ENCODE assay signal across 25 cellular contexts in the genomic region with DNA sequence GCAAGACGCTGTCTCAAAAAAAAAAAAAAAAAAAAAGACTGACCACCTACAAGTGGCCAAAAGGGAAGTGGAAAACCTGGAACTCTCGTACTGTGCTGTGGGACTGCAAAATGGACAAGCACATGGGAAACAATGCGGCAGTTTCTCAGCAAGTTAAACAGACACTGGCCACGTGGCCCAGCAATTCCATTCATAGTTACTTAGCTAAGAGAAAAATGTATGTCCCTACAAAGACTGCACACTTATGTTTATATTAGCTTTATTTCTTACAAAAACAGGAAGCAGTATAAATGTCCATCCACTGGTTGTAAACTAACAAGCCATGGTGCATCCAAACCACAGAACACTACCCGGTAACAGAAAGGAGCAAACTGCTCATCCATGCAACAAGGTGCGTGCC. TPM values are rescaled to one million over a fixed set of nuclear protein-coding genes. Genes with fewer than 3 reads are reported as not detected.
DNase-seq lines count a peak whose midpoint lies in the region; ATAC-seq and TF ChIP-seq lines count a peak whose summit lies in the region.
"Had no signal": no experiment of that assay in that cellular context is flagged by ENCODE, and none has a peak within 500 bp of the region (broad histone marks: within the 10 kb centered on the region; RNA-seq: fewer than 3 reads in every experiment).

No MANE protein-coding gene starts in this region.

- peaks cover 18 to 33% of the 10 kb centered on the region in 2 experiments for H3K79me1 ChIP-seq in IMR-90 (ENCODE audit: low read depth in 1 of 2, low read length in 2 of 2)

- ATAC-seq in IMR-90 (ENCODE audit: low read depth) (peak; percentile 89), GM21529 (IDR thresholded peaks at IDR 0.05; ENCODE audit: unreplicated experiment) (no peak), GM21447 (IDR thresholded peaks at IDR 0.05; ENCODE audit: unreplicated experiment) (no peak)
- ATAC-seq: activated CD8-positive, alpha-beta T cell treated with anti-CD3 and anti-CD28 coated beads, Interleukin-2, amount 10 ng/mL, durations not matched to agents 7 days and 5 days; left colon had no signal

- H2BK120ac ChIP-seq in IMR-90 (ENCODE audit: low read depth, low read length): no peak overlapping the region

- no peak overlapping the region for H3K18ac ChIP-seq in IMR-90 (ENCODE audit: low read depth, low read length)

- H2BK5ac ChIP-seq in IMR-90 (ENCODE audit: low read depth, low read length, poor library complexity, severe bottlenecking): peak overlapping the region; percentile 27

- H3K4me2 ChIP-seq in IMR-90 (ENCODE audit: low read depth, low read length): peak overlapping the region; percentile 70
- H3K4me2 ChIP-seq: BLaER1, KMS-11 had no signal

- H3K36me3 ChIP-seq in IMR-90 (ENCODE audit: control insufficient read depth, insufficient read depth, low read length) (peaks cover 31% of the 10 kb centered on the region), iPS-15b (ENCODE audit: control insufficient read depth, insufficient read depth, low read length) (peaks cover 12% of the 10 kb centered on the region), sigmoid colon (peaks cover 0 to 23% (median 9%) of the 10 kb centered on the region in 4 donors)

- H4K8ac ChIP-seq in IMR-90 (ENCODE audit: low read depth in 2 of 2, low read length in 2 of 2): no peak overlapping the region

- H3K4me3 Mint-ChIP-seq in chondrocyte (ENCODE audit: unreplicated experiment): peak overlapping the region; percentile 22
- H3K4me3 Mint-ChIP-seq: activated CD8-positive, alpha-beta T cell treated with anti-CD3 and anti-CD28 coated beads, Interleukin-2, amount 10 ng/mL, durations not matched to agents 7 days and 5 days; activated naive CD4-positive, alpha-beta T cell treated with anti-CD3 and anti-CD28 coated beads, Interleukin-2, amount 50 U/mL, for 24 hours; stimulated activated naive CD8-positive, alpha-beta T cell treated with anti-CD3 and anti-CD28 coated beads, Interleukin-15, Interleukin-2, amounts not matched to agents 100 ng/mL and 50 ng/mL, for 24 hours; T-helper 2 cell treated with Interferon-gamma antibody and Interleukin-4, amounts not matched to agents 5 μg/mL and 100 μg/mL, for 36 hours had no signal

- H3K27me3 ChIP-seq in IMR-90 (ENCODE audit: control insufficient read depth, insufficient read depth, low read length) (no peaks in the 10 kb centered on the region), iPS-15b (ENCODE audit: control insufficient read depth, insufficient read depth, low read length) (no peaks in the 10 kb centered on the region), sigmoid colon (no peaks in the 10 kb centered on the region)
- H3K27me3 ChIP-seq: BLaER1, upper lobe of left lung had no signal

- POLR2A ChIA-PET in IMR-90 (lab: Charles Lee; ENCODE audit: unreplicated experiment): no interaction called here

- no peaks in the 10 kb centered on the region for H3K9me3 ChIP-seq in IMR-90 (ENCODE audit: control insufficient read depth, insufficient read depth, low read length)
- no peaks in the 10 kb centered on the region for H3K9me3 ChIP-seq in iPS-15b (ENCODE audit: control insufficient read depth, insufficient read depth, low read length)
- H3K9me3 ChIP-seq in sigmoid colon: no peaks in the 10 kb centered on the region
- H3K9me3 ChIP-seq: upper lobe of left lung had no signal

- peaks cover 3% of the 10 kb centered on the region for H3K9me3 Mint-ChIP-seq in chondrocyte (ENCODE audit: low read depth)
- H3K9me3 Mint-ChIP-seq: activated naive CD4-positive, alpha-beta T cell treated with anti-CD3 and anti-CD28 coated beads, Interleukin-2, amount 50 U/mL, for 24 hours; stimulated activated naive CD8-positive, alpha-beta T cell treated with anti-CD3 and anti-CD28 coated beads, Interleukin-15, Interleukin-2, amounts not matched to agents 100 ng/mL and 50 ng/mL, for 24 hours had no signal

- no CpG with 5 or more reads among the region's 6 CpGs for WGBS in IMR-90 (ENCODE audit: extremely low coverage in 2 of 2, insufficient read length in 1 of 2), 2 experiments
- 75 to 87% methylated on average over 6 of the region's 6 CpGs for WGBS in sigmoid colon, 2 donors

- no peak overlapping the region for H3K4ac ChIP-seq in IMR-90 (ENCODE audit: low read depth, low read length)

- H2AK9ac ChIP-seq in IMR-90 (replicated peaks; ENCODE audit: low read depth, low read length, poor library complexity): peak overlapping the region; percentile 33

- H2AFZ ChIP-seq in IMR-90 (replicated peaks; ENCODE audit: low read length, poor library complexity): no peak overlapping the region
- H2AFZ ChIP-seq: parathyroid adenoma had no signal

- no peak overlapping the region for H3K14ac ChIP-seq in IMR-90 (replicated peaks; ENCODE audit: low read depth, low read length)

- CTCF ChIA-PET in IMR-90 (lab: Yijun Ruan, JAX): no interaction called here

- H4K5ac ChIP-seq in IMR-90 (ENCODE audit: low read depth, low read length): no peak overlapping the region

- in situ Hi-C loops in IMR-90 (cut with MboI; ENCODE audit: low sequenced_read_pairs): no loop called here

- H3K9me1 ChIP-seq in IMR-90 (ENCODE audit: insufficient read depth, low read length): 0 out of 2 replicates have a peak, but pooled peaks cover 2% of the 10 kb centered on the region

- peaks cover 12% of the 10 kb centered on the region for H4K20me1 ChIP-seq in IMR-90 (ENCODE audit: insufficient read depth, low read length)
- H4K20me1 ChIP-seq: BLaER1 had no signal

- H3K4me3 ChIP-seq in IMR-90 (ENCODE audit: insufficient read depth, low read depth, low read length) (no peak overlapping the region), iPS-15b (ENCODE audit: low read depth, low read length) (no peak overlapping the region), sigmoid colon (no peak overlapping the region)
- H3K4me3 ChIP-seq: BLaER1, coronary artery, SK-N-MC, skin epidermis, upper lobe of left lung had no signal

- no peak overlapping the region for H4K91ac ChIP-seq in IMR-90 (ENCODE audit: insufficient read depth, low read depth, low read length)

- TF ChIP-seq RAD21 in IMR-90 (IDR thresholded peaks at IDR 0.05; ENCODE audit: low read length): no peak

- H3K4me1 ChIP-seq in IMR-90 (ENCODE audit: control insufficient read depth, insufficient read depth, low read length) (peaks cover 5% of the 10 kb centered on the region), iPS-15b (ENCODE audit: control insufficient read depth, insufficient read depth, low read length) (no peaks in the 10 kb centered on the region), sigmoid colon (peaks cover 0 to 35% (median 25%) of the 10 kb centered on the region in 4 donors)
- H3K4me1 ChIP-seq: parathyroid adenoma had no signal

- BruUV-seq in IMR-90 (replicated peaks; lab: Mats Ljungman, UMichigan): no TSS peak

- H3K27ac ChIP-seq in IMR-90 (ENCODE audit: insufficient read depth, low read length) (peak overlapping the region; percentile 67; the same call in 1 of the 2 replicates), sigmoid colon (peak overlapping the region in 3 of 4 donors; percentile 41 to 64 (median 49))
- H3K27ac ChIP-seq: BLaER1, coronary artery, KMS-11, parathyroid adenoma, SK-N-MC, skin epidermis, upper lobe of left lung had no signal

- TF ChIP-seq CTCF in IMR-90 (conservative IDR thresholded peaks at IDR 0.05; ENCODE audit: low read depth, low read length) (no peak), chondrocyte (IDR thresholded peaks at IDR 0.05) (no peak), sigmoid colon (IDR thresholded peaks at IDR 0.05) (no peak)

- H3K9ac ChIP-seq in IMR-90 (ENCODE audit: low read depth, low read length): no peak overlapping the region
- peak overlapping the region; percentile 37 for H3K9ac ChIP-seq in iPS-15b (ENCODE audit: low read depth, low read length)
- H3K9ac ChIP-seq: BLaER1, KMS-11, parathyroid adenoma had no signal

- dilution Hi-C loops in IMR-90 (cut with HindIII; ENCODE audit: low sequenced_read_pairs, unreplicated experiment): no loop called here

- no peak overlapping the region for H3K23ac ChIP-seq in IMR-90 (ENCODE audit: low read depth, low read length)

- no peak for TF ChIP-seq EP300 in sigmoid colon (IDR thresholded peaks at IDR 0.05)

- DNase-seq in IMR-90 (peak; percentile 78), chondrocyte (ENCODE audit: low spot score) (no peak), sigmoid colon (no peak)
- no peak for DNase-seq in activated CD8-positive, alpha-beta memory T cell treated with anti-CD3 and anti-CD28 coated beads, Interleukin-2, amount 50 U/mL, for 48 hours
- DNase-seq: activated CD4-positive, CD25-positive, alpha-beta regulatory T cell; activated CD8-positive, alpha-beta T cell treated with anti-CD3 and anti-CD28 coated beads, Interleukin-2, amount 10 ng/mL, durations not matched to agents 7 days and 5 days; activated T-cell treated with anti-CD3 and anti-CD28 coated beads, Interleukin-2, amount 50 U/mL, for 48 hours; DMS 273 treated with DMSO at 0.1 percent for 48 hours; left colon; NCI-H1105; NCI-H2107; NCI-H524; upper lobe of left lung had no signal

- no peak overlapping the region for H2BK20ac ChIP-seq in IMR-90 (ENCODE audit: low read depth, low read length)

- peak overlapping the region; percentile 45 for H3K27ac Mint-ChIP-seq in chondrocyte (ENCODE audit: unreplicated experiment)
- H3K27ac Mint-ChIP-seq: activated CD8-positive, alpha-beta T cell treated with anti-CD3 and anti-CD28 coated beads, Interleukin-2, amount 10 ng/mL, durations not matched to agents 7 days and 5 days; activated naive CD4-positive, alpha-beta T cell treated with anti-CD3 and anti-CD28 coated beads, Interleukin-2, amount 50 U/mL, for 24 hours; stimulated activated naive CD8-positive, alpha-beta T cell treated with anti-CD3 and anti-CD28 coated beads, Interleukin-15, Interleukin-2, amounts not matched to agents 100 ng/mL and 50 ng/mL, for 24 hours; T-helper 2 cell treated with Interferon-gamma antibody and Interleukin-4, amounts not matched to agents 5 μg/mL and 100 μg/mL, for 36 hours had no signal

- TF ChIP-seq POLR2A in IMR-90 (IDR thresholded peaks at IDR 0.05; ENCODE audit: low read depth, low read length) (no peak), sigmoid colon (IDR thresholded peaks at IDR 0.05) (no peak)

- no peak overlapping the region for H2BK15ac ChIP-seq in IMR-90 (ENCODE audit: low read depth, low read length)

- intact Hi-C loops in IMR-90 (cut with micrococcal nuclease) (no loop called here), sigmoid colon (cut with DNase I) (no loop called here)

- peaks cover 31% of the 10 kb centered on the region for H3K36me3 Mint-ChIP-seq in chondrocyte (ENCODE audit: low read depth)

- H3K4me1 Mint-ChIP-seq in chondrocyte (ENCODE audit: low read depth): peaks cover 35% of the 10 kb centered on the region

- 0 out of 2 replicates have a peak overlapping the region, but pooled peaks have one; percentile 7 for H2AK5ac ChIP-seq in IMR-90 (ENCODE audit: low read depth, low read length)

- no peak overlapping the region for H3K56ac ChIP-seq in IMR-90 (ENCODE audit: extremely low read depth, insufficient read depth, low read length)

- H3K27me3 Mint-ChIP-seq in chondrocyte (ENCODE audit: low read depth): no peaks in the 10 kb centered on the region
- H3K27me3 Mint-ChIP-seq: activated naive CD4-positive, alpha-beta T cell treated with anti-CD3 and anti-CD28 coated beads, Interleukin-2, amount 50 U/mL, for 24 hours; stimulated activated naive CD8-positive, alpha-beta T cell treated with anti-CD3 and anti-CD28 coated beads, Interleukin-15, Interleukin-2, amounts not matched to agents 100 ng/mL and 50 ng/mL, for 24 hours had no signal

RNA-seq across cellular contexts. Expression of a gene that starts 5.6 kb away (rescaled TPM):
- total RNA-seq in IMR-90 (2012; rRNA removed) (11.4 and 13.4 TPM in 2 replicates), chondrocyte (49.6 to 58.9 TPM (median 56.2 TPM) in 3 replicates), sigmoid colon (10 to 100 TPM; 21.4 to 52.3 (median 30.2) TPM)
- polyA plus RNA-seq in IMR-90 (2012; rRNA removed) (29.9 and 35.3 TPM in 2 replicates), sigmoid colon (10 to 100 TPM; 18.0 to 38.9 (median 20.3) TPM)
- polyA plus RNA-seq in IMR-90 (2012; cell fraction: cytosol; rRNA removed): 18.3 and 22.6 TPM in 2 replicates
- polyA plus RNA-seq in IMR-90 (2012; cell fraction: nucleus; rRNA removed; ENCODE audit: low replicate concordance): 136 and 171 TPM in 2 replicates

RNA-seq across cellular contexts. Expression of a gene that starts 53.2 kb away (rescaled TPM):
- total RNA-seq in IMR-90 (2012; rRNA removed): 99.8 and 102 TPM in 2 replicates
- 39.6 and 41.1 TPM in 2 replicates for polyA plus RNA-seq in IMR-90 (2012; rRNA removed)
- 28.7 and 29.9 TPM in 2 replicates for polyA plus RNA-seq in IMR-90 (2012; cell fraction: cytosol; rRNA removed)
- 62.0 and 68.6 TPM in 2 replicates for polyA plus RNA-seq in IMR-90 (2012; cell fraction: nucleus; rRNA removed; ENCODE audit: low replicate concordance)
- total RNA-seq in chondrocyte: 144 to 199 TPM (median 148 TPM) in 3 replicates
- total RNA-seq in sigmoid colon: 10 to 100 TPM; 45.7 to 78.4 (median 56.2) TPM
- 10 to 100 TPM in 2 of 3 donors, 1 to 10 TPM in 1; 9.6 to 38.0 (median 17.6) TPM for polyA plus RNA-seq in sigmoid colon
